In the genomic region with DNA sequence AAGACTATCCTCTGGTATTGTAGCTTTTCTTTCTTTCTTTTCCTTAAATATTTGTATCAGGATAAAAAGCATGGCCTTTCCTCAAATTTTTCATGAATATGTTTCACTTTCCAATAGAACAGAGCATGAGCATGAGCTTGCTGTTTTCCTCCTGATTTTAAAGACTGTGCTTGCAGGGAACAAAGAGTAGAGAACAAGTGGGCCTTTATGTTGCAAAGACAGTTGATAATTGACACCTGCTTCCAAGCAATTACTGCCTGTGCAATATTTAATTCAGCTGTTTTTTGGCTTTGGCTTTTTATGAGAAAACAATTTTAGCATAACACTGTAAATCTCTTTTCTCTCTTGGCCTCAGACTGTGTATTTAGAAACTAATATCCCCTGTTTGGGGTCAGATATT, we compare ENCODE assay signal across 1 cellular context.
TF ChIP-seq lines count a peak whose summit lies in the region.

No MANE protein-coding gene starts in this region.

TF ChIP-seq in GM23338, 12 proteins besides CTCF, POLR2A, EP300 and RAD21 (continued from another document):
- TF ChIP-seq REST (IDR thresholded peaks at IDR 0.05; ENCODE audit: unreplicated experiment) (no peak), ZNF114 (CRISPR knock-in tag; IDR thresholded peaks at IDR 0.05) (no peak), EZH2phosphoT487 (IDR thresholded peaks at IDR 0.05; ENCODE audit: unreplicated experiment) (no peak), EZH2 (IDR thresholded peaks at IDR 0.05; ENCODE audit: low read depth, unreplicated experiment) (no peak), NANOG (IDR thresholded peaks at IDR 0.05; ENCODE audit: borderline replicate concordance) (no peak), POLR2AphosphoS5 (IDR thresholded peaks at IDR 0.05; ENCODE audit: low read depth) (no peak)
- TF ChIP-seq, protein P1, sequence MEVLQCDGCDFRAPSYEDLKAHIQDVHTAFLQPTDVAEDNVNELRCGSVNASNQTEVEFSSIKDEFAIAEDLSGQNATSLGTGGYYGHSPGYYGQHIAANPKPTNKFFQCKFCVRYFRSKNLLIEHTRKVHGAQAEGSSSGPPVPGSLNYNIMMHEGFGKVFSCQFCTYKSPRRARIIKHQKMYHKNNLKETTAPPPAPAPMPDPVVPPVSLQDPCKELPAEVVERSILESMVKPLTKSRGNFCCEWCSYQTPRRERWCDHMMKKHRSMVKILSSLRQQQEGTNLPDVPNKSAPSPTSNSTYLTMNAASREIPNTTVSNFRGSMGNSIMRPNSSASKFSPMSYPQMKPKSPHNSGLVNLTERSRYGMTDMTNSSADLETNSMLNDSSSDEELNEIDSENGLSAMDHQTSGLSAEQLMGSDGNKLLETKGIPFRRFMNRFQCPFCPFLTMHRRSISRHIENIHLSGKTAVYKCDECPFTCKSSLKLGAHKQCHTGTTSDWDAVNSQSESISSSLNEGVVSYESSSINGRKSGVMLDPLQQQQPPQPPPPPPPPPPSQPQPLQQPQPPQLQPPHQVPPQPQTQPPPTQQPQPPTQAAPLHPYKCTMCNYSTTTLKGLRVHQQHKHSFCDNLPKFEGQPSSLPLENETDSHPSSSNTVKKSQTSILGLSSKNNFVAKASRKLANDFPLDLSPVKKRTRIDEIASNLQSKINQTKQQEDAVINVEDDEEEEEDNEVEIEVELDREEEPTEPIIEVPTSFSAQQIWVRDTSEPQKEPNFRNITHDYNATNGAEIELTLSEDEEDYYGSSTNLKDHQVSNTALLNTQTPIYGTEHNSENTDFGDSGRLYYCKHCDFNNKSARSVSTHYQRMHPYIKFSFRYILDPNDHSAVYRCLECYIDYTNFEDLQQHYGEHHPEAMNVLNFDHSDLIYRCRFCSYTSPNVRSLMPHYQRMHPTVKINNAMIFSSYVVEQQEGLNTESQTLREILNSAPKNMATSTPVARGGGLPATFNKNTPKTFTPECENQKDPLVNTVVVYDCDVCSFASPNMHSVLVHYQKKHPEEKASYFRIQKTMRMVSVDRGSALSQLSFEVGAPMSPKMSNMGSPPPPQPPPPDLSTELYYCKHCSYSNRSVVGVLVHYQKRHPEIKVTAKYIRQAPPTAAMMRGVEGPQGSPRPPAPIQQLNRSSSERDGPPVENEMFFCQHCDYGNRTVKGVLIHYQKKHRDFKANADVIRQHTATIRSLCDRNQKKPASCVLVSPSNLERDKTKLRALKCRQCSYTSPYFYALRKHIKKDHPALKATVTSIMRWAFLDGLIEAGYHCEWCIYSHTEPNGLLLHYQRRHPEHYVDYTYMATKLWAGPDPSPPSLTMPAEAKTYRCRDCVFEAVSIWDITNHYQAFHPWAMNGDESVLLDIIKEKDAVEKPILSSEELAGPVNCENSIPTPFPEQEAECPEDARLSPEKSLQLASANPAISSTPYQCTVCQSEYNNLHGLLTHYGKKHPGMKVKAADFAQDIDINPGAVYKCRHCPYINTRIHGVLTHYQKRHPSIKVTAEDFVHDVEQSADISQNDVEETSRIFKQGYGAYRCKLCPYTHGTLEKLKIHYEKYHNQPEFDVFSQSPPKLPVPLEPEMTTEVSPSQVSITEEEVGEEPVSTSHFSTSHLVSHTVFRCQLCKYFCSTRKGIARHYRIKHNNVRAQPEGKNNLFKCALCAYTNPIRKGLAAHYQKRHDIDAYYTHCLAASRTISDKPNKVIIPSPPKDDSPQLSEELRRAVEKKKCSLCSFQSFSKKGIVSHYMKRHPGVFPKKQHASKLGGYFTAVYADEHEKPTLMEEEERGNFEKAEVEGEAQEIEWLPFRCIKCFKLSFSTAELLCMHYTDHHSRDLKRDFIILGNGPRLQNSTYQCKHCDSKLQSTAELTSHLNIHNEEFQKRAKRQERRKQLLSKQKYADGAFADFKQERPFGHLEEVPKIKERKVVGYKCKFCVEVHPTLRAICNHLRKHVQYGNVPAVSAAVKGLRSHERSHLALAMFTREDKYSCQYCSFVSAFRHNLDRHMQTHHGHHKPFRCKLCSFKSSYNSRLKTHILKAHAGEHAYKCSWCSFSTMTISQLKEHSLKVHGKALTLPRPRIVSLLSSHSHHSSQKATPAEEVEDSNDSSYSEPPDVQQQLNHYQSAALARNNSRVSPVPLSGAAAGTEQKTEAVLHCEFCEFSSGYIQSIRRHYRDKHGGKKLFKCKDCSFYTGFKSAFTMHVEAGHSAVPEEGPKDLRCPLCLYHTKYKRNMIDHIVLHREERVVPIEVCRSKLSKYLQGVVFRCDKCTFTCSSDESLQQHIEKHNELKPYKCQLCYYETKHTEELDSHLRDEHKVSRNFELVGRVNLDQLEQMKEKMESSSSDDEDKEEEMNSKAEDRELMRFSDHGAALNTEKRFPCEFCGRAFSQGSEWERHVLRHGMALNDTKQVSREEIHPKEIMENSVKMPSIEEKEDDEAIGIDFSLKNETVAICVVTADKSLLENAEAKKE (CRISPR knock-in tag; IDR thresholded peaks at IDR 0.05) = no peak
